ENCODE assay signal across 9 cellular contexts in the genomic region with DNA sequence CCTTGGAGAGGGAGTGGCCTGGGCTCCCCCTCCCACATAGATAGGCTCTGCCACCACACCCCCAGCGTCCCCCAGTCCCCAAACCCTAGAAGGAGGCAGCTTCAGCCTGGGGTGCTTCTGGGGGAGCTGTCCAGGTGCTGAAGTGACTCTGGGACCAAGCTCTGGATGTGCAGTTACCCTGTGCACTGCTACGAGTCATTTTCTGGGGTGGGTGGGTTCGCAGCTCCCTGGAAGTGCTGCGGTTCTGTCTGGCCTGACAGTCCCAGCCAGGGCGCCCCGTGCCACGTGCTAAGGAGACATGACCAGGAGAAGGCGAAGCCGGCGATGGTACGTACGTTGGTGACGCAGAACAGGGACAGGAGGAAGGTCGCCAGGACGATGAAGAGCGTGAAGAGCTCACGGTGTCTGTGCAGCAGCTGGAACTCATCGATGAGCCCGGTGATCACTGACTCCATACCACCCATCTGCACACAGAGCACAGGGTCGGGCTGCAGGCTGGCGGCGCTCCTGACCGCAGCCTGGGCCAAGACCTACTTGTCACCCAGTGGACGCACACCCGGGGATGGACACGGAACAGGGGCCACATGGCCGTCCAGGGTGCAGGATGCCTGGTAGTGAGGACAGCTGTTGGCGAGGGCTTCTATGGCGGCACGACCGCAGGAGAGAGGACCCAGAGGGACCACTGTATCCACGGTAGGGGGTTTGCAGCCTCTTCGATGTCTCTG. TPM values are rescaled to one million over a fixed set of nuclear protein-coding genes. Genes with fewer than 3 reads are reported as not detected.
A peak's percentile ranks its signal among the peaks of the same experiment; 100 is the strongest.
DNase-seq lines count a peak whose midpoint lies in the region; ATAC-seq, FAIRE-seq and TF ChIP-seq lines count a peak whose summit lies in the region.
"Had no signal": no experiment of that assay in that cellular context is flagged by ENCODE, and none has a peak within 500 bp of the region (broad histone marks: within the 10 kb centered on the region; RNA-seq: fewer than 3 reads in every experiment).

No MANE protein-coding gene starts in this region.

- peak; percentile 52 for DNase-seq in GM12891 (ENCODE audit: insufficient read length, low spot score)
- peak; percentile 45 for DNase-seq in MM.1S
- DNase-seq in brain microvascular endothelial cell, result peak; percentile 16
- DNase-seq in naive thymus-derived CD4-positive, alpha-beta T cell, result peak in 4 of 9 donors; percentile 14 to 31 (median 18)
- DNase-seq in WERI-Rb-1, result no peak
- no peak for DNase-seq in DMS 273 treated with DMSO at 0.1 percent for 48 hours (lab: John Stamatoyannopoulos, UW)

- no peak overlapping the region for H3K9ac ChIP-seq in MM.1S (ENCODE audit: low read length)

- no peak overlapping the region for H3K4me2 ChIP-seq in MM.1S (ENCODE audit: low read depth, low read length)

- no peaks in the 10 kb centered on the region for H3K4me1 Mint-ChIP-seq in naive thymus-derived CD4-positive, alpha-beta T cell

- H3K9me3 ChIP-seq in MM.1S (replicated peaks; ENCODE audit: insufficient read depth, low read length) (no peaks in the 10 kb centered on the region), WERI-Rb-1 (ENCODE audit: severe bottlenecking) (no peaks in the 10 kb centered on the region)
- no peaks in the 10 kb centered on the region for H3K9me3 ChIP-seq in naive thymus-derived CD4-positive, alpha-beta T cell (ENCODE audit: control insufficient read depth in 2 of 3, low read length in 3 of 3)

- TF ChIP-seq POLR2A in GM12891 (IDR thresholded peaks at IDR 0.05; ENCODE audit: low read depth, low read length), result no peak

- H3K4me3 ChIP-seq in MM.1S (ENCODE audit: low read length) (no peak overlapping the region), brain microvascular endothelial cell (ENCODE audit: low read depth, low read length) (no peak overlapping the region), WERI-Rb-1 (ENCODE audit: low read depth, low read length) (no peak overlapping the region)
- H3K4me3 ChIP-seq in naive thymus-derived CD4-positive, alpha-beta T cell (ENCODE audit: low read length), result no peak overlapping the region

- H3K9me3 Mint-ChIP-seq in naive thymus-derived CD4-positive, alpha-beta T cell, result peaks cover 0 to 3% (median 0%) of the 10 kb centered on the region in 11 donors

- H3K27me3 ChIP-seq in MM.1S (replicated peaks; ENCODE audit: insufficient read depth, low read length) (peaks cover 88% of the 10 kb centered on the region), brain microvascular endothelial cell (replicated peaks) (peaks cover 12% of the 10 kb centered on the region), WERI-Rb-1 (ENCODE audit: insufficient read depth, low read depth, severe bottlenecking) (no peaks in the 10 kb centered on the region)
- no peaks in the 10 kb centered on the region for H3K27me3 ChIP-seq in naive thymus-derived CD4-positive, alpha-beta T cell (ENCODE audit: control insufficient read depth in 2 of 2, insufficient read depth in 2 of 2, low read length in 2 of 2)

- no peaks in the 10 kb centered on the region for H3K4me1 ChIP-seq in MM.1S (ENCODE audit: low read length)
- H3K4me1 ChIP-seq in naive thymus-derived CD4-positive, alpha-beta T cell (ENCODE audit: control insufficient read depth in 2 of 2, insufficient read depth in 2 of 2, low read length in 2 of 2), result no peaks in the 10 kb centered on the region

- intact Hi-C loops in naive thymus-derived CD4-positive, alpha-beta T cell (cut with micrococcal nuclease), result loop anchor here in 1 of 2 donors (1.0 kb wide), 1 partner anchor 23 kb away; no protein-coding TSS in a partner anchor

- POLR2A ChIA-PET in naive thymus-derived CD4-positive, alpha-beta T cell (lab: Charles Lee), result no interaction called here

- H3F3A ChIP-seq in MM.1S (ENCODE audit: insufficient read depth, low read length), result no peaks in the 10 kb centered on the region

- H3K36me3 Mint-ChIP-seq in naive thymus-derived CD4-positive, alpha-beta T cell, result no peaks in the 10 kb centered on the region

- peaks cover 0 to 42% (median 20%) of the 10 kb centered on the region in 5 donors for H3K27me3 Mint-ChIP-seq in naive thymus-derived CD4-positive, alpha-beta T cell

- no peak overlapping the region for H3K4me3 Mint-ChIP-seq in naive thymus-derived CD4-positive, alpha-beta T cell

- H3K27ac ChIP-seq in MM.1S (ENCODE audit: low read length) (no peak overlapping the region), brain microvascular endothelial cell (no peak overlapping the region), WERI-Rb-1 (no peak overlapping the region)
- no peak overlapping the region for H3K27ac ChIP-seq in naive thymus-derived CD4-positive, alpha-beta T cell (ENCODE audit: low read depth, low read length)

- H4K20me1 ChIP-seq in MM.1S (ENCODE audit: insufficient read depth, low read length), result no peaks in the 10 kb centered on the region

- H3K36me3 ChIP-seq in MM.1S (replicated peaks; ENCODE audit: insufficient read depth, low read length), result no peaks in the 10 kb centered on the region
- no peaks in the 10 kb centered on the region for H3K36me3 ChIP-seq in brain microvascular endothelial cell (replicated peaks)
- H3K36me3 ChIP-seq in naive thymus-derived CD4-positive, alpha-beta T cell (ENCODE audit: control insufficient read depth in 2 of 3, insufficient read depth in 3 of 3, low read length in 3 of 3), result no peaks in the 10 kb centered on the region
- no peaks in the 10 kb centered on the region for H3K36me3 ChIP-seq in WERI-Rb-1

- in situ Hi-C loops in brain microvascular endothelial cell (cut with HindIII; ENCODE audit: low pct_ligation_motif_present, low sequenced_read_pairs), result no loop called here

- peak overlapping the region in 1 of 9 donors; percentile 33 for H3K27ac Mint-ChIP-seq in naive thymus-derived CD4-positive, alpha-beta T cell

- no peaks in the 10 kb centered on the region for H3K9me2 ChIP-seq in MM.1S (replicated peaks; ENCODE audit: insufficient read depth, low read length)

- H3K79me2 ChIP-seq in MM.1S (ENCODE audit: low read length), result no peaks in the 10 kb centered on the region

- CTCF ChIA-PET in naive thymus-derived CD4-positive, alpha-beta T cell (lab: Charles Lee), result no interaction called here

- ATAC-seq in naive thymus-derived CD4-positive, alpha-beta T cell, result peak; percentile 35
- no peak for ATAC-seq in HG02678 (IDR thresholded peaks at IDR 0.05; ENCODE audit: unreplicated experiment)

- FAIRE-seq in GM12891 (lab: Jason Lieb, UNC), result no peak
- FAIRE-seq: endometrium, TTC549 had no signal

- no peak for TF ChIP-seq CTCF in MM.1S (IDR thresholded peaks at IDR 0.05; ENCODE audit: low read length)
- no peak for TF ChIP-seq CTCF in brain microvascular endothelial cell (IDR thresholded peaks at IDR 0.05; ENCODE audit: low read depth, low read length, missing control alignments)
- TF ChIP-seq CTCF in WERI-Rb-1 (IDR thresholded peaks at IDR 0.05; ENCODE audit: low read depth, low read length), result no peak

- no peak overlapping the region for H2AFZ ChIP-seq in MM.1S (ENCODE audit: low read length)

TF ChIP-seq in GM12891, 5 proteins besides CTCF, POLR2A, EP300 and RAD21:
- TF ChIP-seq POLR2AphosphoS5 (IDR thresholded peaks at IDR 0.05; ENCODE audit: low read depth, low read length), result no peak
- TF ChIP-seq TAF1 (IDR thresholded peaks at IDR 0.05; ENCODE audit: low read depth, low read length), result no peak
- TF ChIP-seq POU2F2 (IDR thresholded peaks at IDR 0.05; ENCODE audit: low read depth, low read length), result no peak
- TF ChIP-seq SPI1 (IDR thresholded peaks at IDR 0.05; ENCODE audit: low read depth, low read length), result no peak
- TF ChIP-seq PAX5 (IDR thresholded peaks at IDR 0.05; ENCODE audit: insufficient read depth, low read length, severe bottlenecking), result no peak

RNA-seq across cellular contexts. Expression of a gene that starts 35.7 kb away (rescaled TPM):
- 0.05 TPM for polyA plus RNA-seq in GM12891 (2012; ENCODE audit: low read depth, missing spikeins)
- under 1 TPM in 1 of 5 experiments, not detected in 4; 0.07 TPM for total RNA-seq in naive thymus-derived CD4-positive, alpha-beta T cell
- polyA plus RNA-seq in naive thymus-derived CD4-positive, alpha-beta T cell, result not detected

Comparison
In these comparisons a context has a peak if more than half of its experiments do, and no peak if none do; other contexts are left out.
1. DNase-seq: peak in GM12891 (single experiment), MM.1S (single experiment) and brain microvascular endothelial cell (single experiment); none in WERI-Rb-1 (single experiment) and DMS 273 treated with DMSO at 0.1 percent for 48 hours (single experiment).